Comparison of ENCODE assay signal across 1 cellular context in the genomic region with DNA sequence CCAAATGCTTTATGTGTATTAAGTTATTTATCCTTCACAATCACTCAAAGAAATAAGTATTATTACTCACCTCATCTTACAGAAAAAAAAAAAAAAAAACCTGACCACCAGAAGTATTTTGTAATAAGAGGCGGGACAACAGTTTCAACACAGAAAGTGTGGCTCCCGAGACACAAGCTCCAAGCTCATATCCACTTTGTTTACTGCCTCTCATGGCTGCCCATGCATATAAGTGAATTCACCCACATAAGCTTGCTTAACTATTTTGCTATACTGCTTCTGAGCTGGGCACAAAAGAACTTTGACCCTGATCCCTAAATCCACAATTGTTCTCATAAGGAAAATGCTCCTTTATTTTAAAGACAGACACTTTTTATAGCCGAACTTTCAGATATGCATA.
TF ChIP-seq lines count a peak whose summit lies in the region.

No MANE protein-coding gene starts in this region.

TF ChIP-seq in IMR-90, 13 proteins besides CTCF, POLR2A, EP300 and RAD21 (continued from another document):
- no peak for TF ChIP-seq ELK1 (IDR thresholded peaks at IDR 0.05; ENCODE audit: borderline replicate concordance, low read depth, low read length)
